In the genomic region with DNA sequence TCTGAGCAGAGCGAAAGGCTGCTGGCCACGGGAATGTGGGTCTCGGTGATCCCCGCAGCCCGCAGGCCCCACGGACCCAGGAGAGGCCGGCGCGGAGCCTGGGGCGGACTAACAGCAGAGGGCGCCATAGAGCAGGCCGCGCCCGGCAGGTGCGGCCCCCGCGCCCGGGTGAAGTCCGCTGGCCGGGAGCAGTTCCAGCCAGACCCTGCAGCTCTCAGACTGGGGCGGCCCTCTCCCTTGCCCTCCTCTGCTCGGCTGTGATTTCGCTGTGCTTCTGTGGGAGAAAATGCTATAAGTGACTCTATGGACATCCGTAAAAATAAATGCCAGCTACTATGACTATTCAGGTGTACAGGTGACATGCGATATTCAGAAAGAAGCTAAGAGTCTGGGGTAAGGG, we compare ENCODE assay signal across 1 cellular context.
TF ChIP-seq lines count a peak whose summit lies in the region.

No MANE protein-coding gene starts in this region.

TF ChIP-seq in endothelial cell of umbilical vein, 7 proteins besides CTCF, POLR2A, EP300 and RAD21 (continued from another document):
- TF ChIP-seq, protein P1, sequence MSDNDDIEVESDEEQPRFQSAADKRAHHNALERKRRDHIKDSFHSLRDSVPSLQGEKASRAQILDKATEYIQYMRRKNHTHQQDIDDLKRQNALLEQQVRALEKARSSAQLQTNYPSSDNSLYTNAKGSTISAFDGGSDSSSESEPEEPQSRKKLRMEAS (IDR thresholded peaks at IDR 0.05; ENCODE audit: insufficient read depth, insufficient read length), result no peak
- TF ChIP-seq EZH2 (IDR thresholded peaks at IDR 0.05; ENCODE audit: borderline replicate concordance, low read depth, low read length, severe bottlenecking), result no peak
- TF ChIP-seq MYC (IDR thresholded peaks at IDR 0.05; ENCODE audit: low read depth, low read length), result no peak
